15 cellular contexts compared by ENCODE assay signal in genomic region chr2:233360771-233361176, GRCh38. TPM values are rescaled to one million over a fixed set of nuclear protein-coding genes. Genes with fewer than 3 reads are reported as not detected.
DNase-seq lines count a peak whose midpoint lies in the region; ATAC-seq and TF ChIP-seq lines count a peak whose summit lies in the region.
"Had no signal": no experiment of that assay in that cellular context is flagged by ENCODE, and none has a peak within 500 bp of the region (broad histone marks: within the 10 kb centered on the region; RNA-seq: fewer than 3 reads in every experiment).

No MANE protein-coding gene starts in this region.

- H3K27ac Mint-ChIP-seq in CD14-positive monocyte (peak overlapping the region in 5 of 7 donors; percentile 16 to 86 (median 51)), neural progenitor cell (no peak overlapping the region)
- H3K27ac Mint-ChIP-seq in stimulated activated effector memory CD8-positive, alpha-beta T cell treated with anti-CD3 and anti-CD28 coated beads, Interleukin-12 subunit alpha, Interleukin-12 subunit beta, amount 100 ng/mL, for 72 hours, result no peak overlapping the region
- H3K27ac Mint-ChIP-seq: effector memory CD8-positive, alpha-beta T cell; memory B cell; progenitor cell of endocrine pancreas had no signal

- peak; percentile 35 to 84 for ATAC-seq in left cardiac atrium
- ATAC-seq in stimulated activated effector memory CD8-positive, alpha-beta T cell treated with anti-CD3 and anti-CD28 coated beads, Interleukin-12 subunit alpha, Interleukin-12 subunit beta, amount 100 ng/mL, for 72 hours, result no peak
- ATAC-seq in GM21619 (IDR thresholded peaks at IDR 0.05; ENCODE audit: unreplicated experiment), result no peak
- ATAC-seq: effector memory CD8-positive, alpha-beta T cell had no signal

- no peak for TF ChIP-seq CTCF in CD14-positive monocyte (IDR thresholded peaks at IDR 0.05)
- no peak for TF ChIP-seq CTCF in neural progenitor cell (IDR thresholded peaks at IDR 0.05)

- H2AFZ ChIP-seq in neural progenitor cell (replicated peaks), result no peak overlapping the region

- no peak overlapping the region for H3K4me2 ChIP-seq in neural progenitor cell

- H3K4me3 Mint-ChIP-seq in CD14-positive monocyte (no peak overlapping the region), neural progenitor cell (no peak overlapping the region)
- no peak overlapping the region for H3K4me3 Mint-ChIP-seq in stimulated activated effector memory CD8-positive, alpha-beta T cell treated with anti-CD3 and anti-CD28 coated beads, Interleukin-12 subunit alpha, Interleukin-12 subunit beta, amount 100 ng/mL, for 72 hours
- H3K4me3 Mint-ChIP-seq: effector memory CD8-positive, alpha-beta T cell; memory B cell had no signal

- H3F3A ChIP-seq in neural progenitor cell (ENCODE audit: low read depth), result no peaks in the 10 kb centered on the region

- no peak overlapping the region for H3K4me3 ChIP-seq in neural progenitor cell
- H3K4me3 ChIP-seq: thyroid gland had no signal

- no peak overlapping the region for H3K27ac ChIP-seq in neural progenitor cell
- H3K27ac ChIP-seq: thyroid gland had no signal

- H3K9me3 ChIP-seq in neural progenitor cell (ENCODE audit: low read depth), result no peaks in the 10 kb centered on the region
- H3K9me3 ChIP-seq: thyroid gland had no signal

- H3K4me1 Mint-ChIP-seq in CD14-positive monocyte, result peaks cover 60% of the 10 kb centered on the region
- peaks cover 13% of the 10 kb centered on the region for H3K4me1 Mint-ChIP-seq in neural progenitor cell
- H3K4me1 Mint-ChIP-seq in stimulated activated effector memory CD8-positive, alpha-beta T cell treated with anti-CD3 and anti-CD28 coated beads, Interleukin-12 subunit alpha, Interleukin-12 subunit beta, amount 100 ng/mL, for 72 hours, result peaks cover 62% of the 10 kb centered on the region

- H3K27me3 Mint-ChIP-seq in CD14-positive monocyte (ENCODE audit: low read depth in 3 of 3), result peaks cover 0 to 2% (median 0%) of the 10 kb centered on the region in 3 donors
- peaks cover 2% of the 10 kb centered on the region for H3K27me3 Mint-ChIP-seq in neural progenitor cell (ENCODE audit: insufficient read depth, low read depth)
- H3K27me3 Mint-ChIP-seq: effector memory CD8-positive, alpha-beta T cell; memory B cell had no signal

- peaks cover 12% of the 10 kb centered on the region for H3K79me2 ChIP-seq in neural progenitor cell (ENCODE audit: low read depth)

- no peaks in the 10 kb centered on the region for H3K36me3 ChIP-seq in neural progenitor cell
- H3K36me3 ChIP-seq: thyroid gland had no signal

- H3K27me3 ChIP-seq in neural progenitor cell, result peaks cover 9% of the 10 kb centered on the region
- H3K27me3 ChIP-seq: thyroid gland had no signal

- H4K20me1 ChIP-seq in neural progenitor cell (ENCODE audit: low read depth), result peaks cover 15% of the 10 kb centered on the region

- intact Hi-C loops in CD14-positive monocyte (cut with micrococcal nuclease) (no loop called here), left cardiac atrium (cut with DNase I) (no loop called here)

- no peak overlapping the region for H3K9ac ChIP-seq in neural progenitor cell

- DNase-seq in CD14-positive monocyte (ENCODE audit: low spot score), result no peak
- peak; percentile 59 for DNase-seq in RPMI7951 (ENCODE audit: low read depth)
- no peak for DNase-seq in left cardiac atrium
- peak; percentile 37 for DNase-seq in neural progenitor cell (ENCODE audit: low spot score)
- DNase-seq in stimulated activated effector memory CD8-positive, alpha-beta T cell treated with anti-CD3 and anti-CD28 coated beads, Interleukin-12 subunit alpha, Interleukin-12 subunit beta, amount 100 ng/mL, for 72 hours (ENCODE audit: low spot score in 2 of 2), result no peak
- no peak for DNase-seq in EL
- DNase-seq in stimulated activated naive CD4-positive, alpha-beta T cell treated with Interleukin-2 at 50 U/mL for 16 hours (lab: John Stamatoyannopoulos, UW), result no peak
- DNase-seq: activated naive CD4-positive, alpha-beta T cell treated with anti-CD3 and anti-CD28 coated beads, Interleukin-2, amount 50 U/mL, for 16 hours; caudate nucleus; effector memory CD8-positive, alpha-beta T cell; thyroid gland had no signal

- no peaks in the 10 kb centered on the region for H3K9me3 Mint-ChIP-seq in CD14-positive monocyte
- H3K9me3 Mint-ChIP-seq in neural progenitor cell, result peaks cover 4% of the 10 kb centered on the region
- no peaks in the 10 kb centered on the region for H3K9me3 Mint-ChIP-seq in stimulated activated effector memory CD8-positive, alpha-beta T cell treated with anti-CD3 and anti-CD28 coated beads, Interleukin-12 subunit alpha, Interleukin-12 subunit beta, amount 100 ng/mL, for 72 hours
- H3K9me3 Mint-ChIP-seq: effector memory CD8-positive, alpha-beta T cell had no signal

- H3K36me3 Mint-ChIP-seq in CD14-positive monocyte (peaks cover 27 to 55% of the 10 kb centered on the region in 2 donors), neural progenitor cell (peaks cover 24% of the 10 kb centered on the region)
- H3K36me3 Mint-ChIP-seq in stimulated activated effector memory CD8-positive, alpha-beta T cell treated with anti-CD3 and anti-CD28 coated beads, Interleukin-12 subunit alpha, Interleukin-12 subunit beta, amount 100 ng/mL, for 72 hours, result peaks cover 44% of the 10 kb centered on the region

- no peaks in the 10 kb centered on the region for H3K4me1 ChIP-seq in neural progenitor cell

RNA-seq across cellular contexts. Expression of gene DGKD, which starts 6.5 kb away (rescaled TPM):
- polyA plus RNA-seq in CD14-positive monocyte, result 10 to 100 TPM; 14.5 to 16.6 TPM
- 26.3 and 28.0 TPM in 2 replicates for total RNA-seq in RPMI7951 (2014; rRNA removed; shearing (Covaris generic))
- total RNA-seq in left cardiac atrium (10 to 100 TPM; 31.9 to 64.9 TPM), neural progenitor cell (ENCODE audit: low replicate concordance) (10.9 and 22.0 TPM in 2 replicates)

RNA-seq across cellular contexts. Expression of gene SAG, which starts 53.2 kb away (rescaled TPM):
- under 1 TPM in 1 of 2 donors, not detected in 1; 0.87 TPM for polyA plus RNA-seq in CD14-positive monocyte
- total RNA-seq in RPMI7951 (2014; rRNA removed; shearing (Covaris generic)), result 0.12 TPM in 1 of 2 replicates, not detected in the other
- total RNA-seq in left cardiac atrium (not detected), neural progenitor cell (ENCODE audit: low replicate concordance) (0.03 TPM in 1 of 2 replicates, not detected in the other)
- total RNA-seq: HT-29, progenitor cell of endocrine pancreas had no signal

Comparison
In these comparisons a context has a peak if more than half of its experiments do, and no peak if none do; other contexts are left out.
1. DNase-seq: peak in RPMI7951 (single experiment) and neural progenitor cell (single experiment); none in CD14-positive monocyte (single experiment), left cardiac atrium (single experiment), stimulated activated effector memory CD8-positive, alpha-beta T cell treated with anti-CD3 and anti-CD28 coated beads, Interleukin-12 subunit alpha, Interleukin-12 subunit beta, amount 100 ng/mL, for 72 hours (0 of 2), EL (single experiment) and stimulated activated naive CD4-positive, alpha-beta T cell treated with Interleukin-2 at 50 U/mL for 16 hours (single experiment).
2. H3K27ac Mint-ChIP-seq: peak in CD14-positive monocyte (5 of 7); none in neural progenitor cell (single experiment) and stimulated activated effector memory CD8-positive, alpha-beta T cell treated with anti-CD3 and anti-CD28 coated beads, Interleukin-12 subunit alpha, Interleukin-12 subunit beta, amount 100 ng/mL, for 72 hours (single experiment).
3. ATAC-seq: peak in left cardiac atrium (2 of 2); none in stimulated activated effector memory CD8-positive, alpha-beta T cell treated with anti-CD3 and anti-CD28 coated beads, Interleukin-12 subunit alpha, Interleukin-12 subunit beta, amount 100 ng/mL, for 72 hours (single experiment) and GM21619 (single experiment).